ENCODE assay signal across 12 cellular contexts in the genomic region with DNA sequence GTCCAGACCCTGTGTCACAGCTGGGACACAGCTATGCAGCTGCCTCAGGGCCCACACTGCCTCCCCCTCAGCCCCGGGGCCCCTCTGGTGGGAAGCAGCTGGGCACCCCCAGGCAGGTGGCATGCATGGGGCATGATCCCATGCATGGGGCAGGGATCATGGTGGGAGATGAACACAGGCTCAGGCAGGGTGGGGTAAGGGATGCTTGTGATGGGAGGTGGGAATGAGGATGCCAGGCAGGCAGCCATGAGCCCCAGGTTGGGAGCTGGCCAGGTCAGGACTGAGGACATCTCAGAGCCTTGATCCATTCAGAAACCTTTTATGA. TPM values are rescaled to one million over a fixed set of nuclear protein-coding genes. Genes with fewer than 3 reads are reported as not detected.
DNase-seq lines count a peak whose midpoint lies in the region; ATAC-seq and TF ChIP-seq lines count a peak whose summit lies in the region.
"Had no signal": no experiment of that assay in that cellular context is flagged by ENCODE, and none has a peak within 500 bp of the region (broad histone marks: within the 10 kb centered on the region; RNA-seq: fewer than 3 reads in every experiment).

No MANE protein-coding gene starts in this region.

- intact Hi-C loops in activated CD4-positive, alpha-beta T cell treated with anti-CD3 and anti-CD28 coated beads, Interleukin-2, amount 10 ng/mL, durations not matched to agents 24 days and 14 days (cut with micrococcal nuclease): no loop called here
- intact Hi-C loops in activated B cell treated with CpG ODN at 0.5 μM for 24 hours (cut with micrococcal nuclease) (no loop called here), esophagus muscularis mucosa (cut with DNase I) (no loop called here)

- peaks cover 53 to 79% (median 73%) of the 10 kb centered on the region in 4 donors for H3K4me1 ChIP-seq in esophagus muscularis mucosa

- no peaks in the 10 kb centered on the region for H3K9me3 Mint-ChIP-seq in activated CD4-positive, alpha-beta T cell treated with anti-CD3 and anti-CD28 coated beads, Interleukin-2, amount 10 ng/mL, durations not matched to agents 24 days and 14 days
- H3K9me3 Mint-ChIP-seq in activated B cell treated with CpG ODN at 0.5 μM for 24 hours: peaks cover 3% of the 10 kb centered on the region
- H3K9me3 Mint-ChIP-seq in stimulated activated naive B cell treated with anti-CD40 and anti-IgM and Interleukin-4, amounts not matched to agents 10 μg/mL and 1 μg/mL and 100 μg/mL, for 72 hours: peaks cover 2 to 4% of the 10 kb centered on the region in 2 donors
- H3K9me3 Mint-ChIP-seq: activated T-helper 2 cell treated with anti-CD3 and anti-CD28 coated beads, Interferon-gamma antibody, Interleukin-2, Interleukin-4, amounts not matched to agents 10 μg/mL and 5 μg/mL and 100 μg/mL, durations not matched to agents 14 hours and 24 hours and 36 hours had no signal

- no peak overlapping the region for H3K4me3 Mint-ChIP-seq in activated CD4-positive, alpha-beta T cell treated with anti-CD3 and anti-CD28 coated beads, Interleukin-2, amount 10 ng/mL, durations not matched to agents 24 days and 14 days
- no peak overlapping the region for H3K4me3 Mint-ChIP-seq in activated B cell treated with CpG ODN at 0.5 μM for 24 hours
- no peak overlapping the region for H3K4me3 Mint-ChIP-seq in stimulated activated naive B cell treated with anti-CD40 and anti-IgM and Interleukin-4, amounts not matched to agents 10 μg/mL and 1 μg/mL and 100 μg/mL, for 72 hours

- H3K9me3 ChIP-seq in esophagus muscularis mucosa (no peaks in the 10 kb centered on the region), MG63 (no peaks in the 10 kb centered on the region)

- H3K36me3 ChIP-seq in esophagus muscularis mucosa: no peaks in the 10 kb centered on the region
- H3K36me3 ChIP-seq in MG63: peaks cover 14% of the 10 kb centered on the region

- H3K4me3 ChIP-seq in esophagus muscularis mucosa: no peak overlapping the region
- H3K4me3 ChIP-seq in MG63: no peak overlapping the region

- no peak for ATAC-seq in activated B cell treated with CpG ODN at 0.5 μM for 24 hours (ENCODE audit: low read depth)
- no peak for ATAC-seq in stimulated activated naive B cell treated with anti-CD40 and anti-IgM and Interleukin-4, amounts not matched to agents 10 μg/mL and 1 μg/mL and 100 μg/mL, for 72 hours (replicated peaks)

- H3K27me3 ChIP-seq in esophagus muscularis mucosa: no peaks in the 10 kb centered on the region
- no peaks in the 10 kb centered on the region for H3K27me3 ChIP-seq in MG63

- no peak for TF ChIP-seq POLR2A in esophagus muscularis mucosa (IDR thresholded peaks at IDR 0.05; ENCODE audit: low read depth)

- POLR2A ChIA-PET in activated B cell treated with CpG ODN at 0.5 μM for 24 hours (lab: Charles Lee): interaction anchor here (1.2 to 3.0 kb wide), 3 partner anchors 10 to 23 kb away, joined by 3 to 13 read pairs (median 3); no protein-coding TSS in a partner anchor

- peaks cover 41% of the 10 kb centered on the region for H3K36me3 Mint-ChIP-seq in activated CD4-positive, alpha-beta T cell treated with anti-CD3 and anti-CD28 coated beads, Interleukin-2, amount 10 ng/mL, durations not matched to agents 24 days and 14 days (ENCODE audit: low read depth)
- peaks cover 45% of the 10 kb centered on the region for H3K36me3 Mint-ChIP-seq in activated B cell treated with CpG ODN at 0.5 μM for 24 hours (ENCODE audit: low read depth)
- peaks cover 17 to 37% of the 10 kb centered on the region in 2 donors for H3K36me3 Mint-ChIP-seq in stimulated activated naive B cell treated with anti-CD40 and anti-IgM and Interleukin-4, amounts not matched to agents 10 μg/mL and 1 μg/mL and 100 μg/mL, for 72 hours

- no peak for TF ChIP-seq EP300 in esophagus muscularis mucosa (IDR thresholded peaks at IDR 0.05)

- H3K27me3 Mint-ChIP-seq in activated CD4-positive, alpha-beta T cell treated with anti-CD3 and anti-CD28 coated beads, Interleukin-2, amount 10 ng/mL, durations not matched to agents 24 days and 14 days: no peaks in the 10 kb centered on the region
- H3K27me3 Mint-ChIP-seq in activated B cell treated with CpG ODN at 0.5 μM for 24 hours: no peaks in the 10 kb centered on the region
- H3K27me3 Mint-ChIP-seq in stimulated activated naive B cell treated with anti-CD40 and anti-IgM and Interleukin-4, amounts not matched to agents 10 μg/mL and 1 μg/mL and 100 μg/mL, for 72 hours: no peaks in the 10 kb centered on the region

- WGBS in esophagus muscularis mucosa: no CpG with 5 or more reads among the region's 1 CpG

- TF ChIP-seq CTCF in activated B cell treated with CpG ODN at 0.5 μM for 24 hours (IDR thresholded peaks at IDR 0.05) (no peak), esophagus muscularis mucosa (IDR thresholded peaks at IDR 0.05) (no peak)

- DNase-seq in activated CD4-positive, alpha-beta T cell treated with anti-CD3 and anti-CD28 coated beads, Interleukin-2, amount 10 ng/mL, durations not matched to agents 24 days and 14 days: no peak
- DNase-seq in activated CD4-positive, alpha-beta T cell treated with anti-CD3 and anti-CD28 coated beads for 4 hours: no peak
- DNase-seq in activated B cell treated with CpG ODN at 0.5 μM for 24 hours (no peak), esophagus muscularis mucosa (ENCODE audit: extremely low spot score) (no peak), germinal center (ENCODE audit: low spot score) (no peak), MG63 (no peak), NCI-H446 treated with DMSO at 0.1 percent for 48 hours (lab: John Stamatoyannopoulos, UW) (no peak)
- no peak for DNase-seq in stimulated activated naive B cell treated with anti-CD40 and anti-IgM and Interleukin-4, amounts not matched to agents 10 μg/mL and 1 μg/mL and 100 μg/mL, for 72 hours
- DNase-seq: NCI-H1436; SHP77; stimulated activated CD4-positive, alpha-beta T cell treated with anti-CD3 and anti-CD28 coated beads, Interleukin-4, amount 100 ng/mL, for 1 hour had no signal

- peaks cover 77% of the 10 kb centered on the region for H3K4me1 Mint-ChIP-seq in activated CD4-positive, alpha-beta T cell treated with anti-CD3 and anti-CD28 coated beads, Interleukin-2, amount 10 ng/mL, durations not matched to agents 24 days and 14 days
- H3K4me1 Mint-ChIP-seq in activated B cell treated with CpG ODN at 0.5 μM for 24 hours: peaks cover 80% of the 10 kb centered on the region
- peaks cover 44 to 68% of the 10 kb centered on the region in 2 donors for H3K4me1 Mint-ChIP-seq in stimulated activated naive B cell treated with anti-CD40 and anti-IgM and Interleukin-4, amounts not matched to agents 10 μg/mL and 1 μg/mL and 100 μg/mL, for 72 hours

- peak overlapping the region; percentile 91 to 97 (median 96) for H3K27ac ChIP-seq in esophagus muscularis mucosa (replicated peaks in 1 of 4)

- CTCF ChIA-PET in activated B cell treated with CpG ODN at 0.5 μM for 24 hours (lab: Charles Lee): no interaction called here

- H3K27ac Mint-ChIP-seq in activated CD4-positive, alpha-beta T cell treated with anti-CD3 and anti-CD28 coated beads, Interleukin-2, amount 10 ng/mL, durations not matched to agents 24 days and 14 days: peak overlapping the region; percentile 53
- peak overlapping the region; percentile 69 for H3K27ac Mint-ChIP-seq in activated B cell treated with CpG ODN at 0.5 μM for 24 hours
- peak overlapping the region; percentile 56 for H3K27ac Mint-ChIP-seq in stimulated activated naive B cell treated with anti-CD40 and anti-IgM and Interleukin-4, amounts not matched to agents 10 μg/mL and 1 μg/mL and 100 μg/mL, for 72 hours

RNA-seq across cellular contexts. Expression of a gene that starts 19.7 kb away (rescaled TPM):
- total RNA-seq in activated CD4-positive, alpha-beta T cell treated with anti-CD3 and anti-CD28 coated beads, Interleukin-2, amount 10 ng/mL, durations not matched to agents 24 days and 14 days: 56.1 and 64.4 TPM in 2 replicates
- total RNA-seq in activated B cell treated with CpG ODN at 0.5 μM for 24 hours: 65.8 and 88.1 TPM in 2 replicates
- 10 to 100 TPM; 12.4 to 29.5 (median 20.0) TPM for total RNA-seq in esophagus muscularis mucosa
- total RNA-seq in MG63 (2014; rRNA removed; shearing (Covaris generic); ENCODE audit: low replicate concordance): 10.3 and 11.8 TPM in 2 replicates

RNA-seq across cellular contexts. Expression of a gene that starts 23.5 kb away (rescaled TPM):
- 62.7 and 65.1 TPM in 2 replicates for total RNA-seq in activated CD4-positive, alpha-beta T cell treated with anti-CD3 and anti-CD28 coated beads, Interleukin-2, amount 10 ng/mL, durations not matched to agents 24 days and 14 days
- 41.4 and 50.6 TPM in 2 replicates for total RNA-seq in activated B cell treated with CpG ODN at 0.5 μM for 24 hours
- total RNA-seq in esophagus muscularis mucosa: 10 to 100 TPM in 1 of 4 donors, 1 to 10 TPM in 3; 6.6 to 13.3 (median 8.5) TPM
- total RNA-seq in MG63 (2014; rRNA removed; shearing (Covaris generic); ENCODE audit: low replicate concordance): 23.3 and 38.9 TPM in 2 replicates

RNA-seq across cellular contexts. Expression of a gene that starts 30.6 kb away (rescaled TPM):
- 0.89 and 0.90 TPM in 2 replicates for total RNA-seq in activated CD4-positive, alpha-beta T cell treated with anti-CD3 and anti-CD28 coated beads, Interleukin-2, amount 10 ng/mL, durations not matched to agents 24 days and 14 days
- 1.7 and 1.8 TPM in 2 replicates for total RNA-seq in activated B cell treated with CpG ODN at 0.5 μM for 24 hours
- 1 to 10 TPM; 1.3 to 2.8 (median 2.2) TPM for total RNA-seq in esophagus muscularis mucosa
- 0.13 TPM in 1 of 2 replicates, not detected in the other for total RNA-seq in MG63 (2014; rRNA removed; shearing (Covaris generic); ENCODE audit: low replicate concordance)

RNA-seq across cellular contexts. Expression of a gene that starts 44.3 kb away (rescaled TPM):
- total RNA-seq in activated CD4-positive, alpha-beta T cell treated with anti-CD3 and anti-CD28 coated beads, Interleukin-2, amount 10 ng/mL, durations not matched to agents 24 days and 14 days: 28.0 and 28.3 TPM in 2 replicates
- total RNA-seq in activated B cell treated with CpG ODN at 0.5 μM for 24 hours (71.3 and 85.4 TPM in 2 replicates), esophagus muscularis mucosa (10 to 100 TPM; 20.3 to 44.8 (median 35.9) TPM)
- 4.7 and 26.9 TPM in 2 replicates for total RNA-seq in MG63 (2014; rRNA removed; shearing (Covaris generic); ENCODE audit: low replicate concordance)
